ENCODE assay signal across 2 cellular contexts in the genomic region with DNA sequence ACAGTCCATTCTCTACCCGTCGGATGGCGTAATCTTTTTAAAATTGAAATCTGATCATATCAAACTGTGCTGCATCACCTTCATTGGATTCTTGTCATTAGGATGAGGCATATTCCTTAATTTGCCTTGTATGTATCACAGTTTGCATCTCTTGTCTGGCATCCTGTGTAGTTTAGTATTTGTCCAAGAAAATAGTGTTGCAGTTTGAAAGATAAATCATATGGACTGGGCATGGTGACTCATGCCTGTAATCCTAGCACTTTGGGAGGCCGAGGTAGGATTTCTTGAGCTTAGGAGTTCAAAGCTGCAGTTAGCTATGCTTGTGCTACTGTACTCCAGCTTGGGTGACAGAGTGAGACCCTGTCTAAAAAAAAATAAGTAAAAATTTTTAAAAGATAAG.
TF ChIP-seq lines count a peak whose summit lies in the region.

No MANE protein-coding gene starts in this region.

TF ChIP-seq in IMR-90, 13 proteins besides CTCF, POLR2A, EP300 and RAD21:
- TF ChIP-seq FOS (IDR thresholded peaks at IDR 0.05; ENCODE audit: low read depth, low read length) (peak; percentile 58; the same call in 1 of the 2 replicates), BHLHE40 (IDR thresholded peaks at IDR 0.05; ENCODE audit: low read depth, low read length) (no peak)
TF ChIP-seq in IMR-90: peak in this region for 1.

TF ChIP-seq in K562, 482 proteins besides CTCF, POLR2A, EP300 and RAD21:
- TF ChIP-seq, protein P1, sequence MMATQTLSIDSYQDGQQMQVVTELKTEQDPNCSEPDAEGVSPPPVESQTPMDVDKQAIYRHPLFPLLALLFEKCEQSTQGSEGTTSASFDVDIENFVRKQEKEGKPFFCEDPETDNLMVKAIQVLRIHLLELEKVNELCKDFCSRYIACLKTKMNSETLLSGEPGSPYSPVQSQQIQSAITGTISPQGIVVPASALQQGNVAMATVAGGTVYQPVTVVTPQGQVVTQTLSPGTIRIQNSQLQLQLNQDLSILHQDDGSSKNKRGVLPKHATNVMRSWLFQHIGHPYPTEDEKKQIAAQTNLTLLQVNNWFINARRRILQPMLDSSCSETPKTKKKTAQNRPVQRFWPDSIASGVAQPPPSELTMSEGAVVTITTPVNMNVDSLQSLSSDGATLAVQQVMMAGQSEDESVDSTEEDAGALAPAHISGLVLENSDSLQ (IDR thresholded peaks at IDR 0.05) = peak; percentile 66
- no peak for TF ChIP-seq FUS (optimal IDR thresholded peaks at IDR 0.05; ENCODE audit: low read depth, low read length)
- TF ChIP-seq DPF2 (IDR thresholded peaks at IDR 0.05) = peak; percentile 56
- TF ChIP-seq, protein P2, sequence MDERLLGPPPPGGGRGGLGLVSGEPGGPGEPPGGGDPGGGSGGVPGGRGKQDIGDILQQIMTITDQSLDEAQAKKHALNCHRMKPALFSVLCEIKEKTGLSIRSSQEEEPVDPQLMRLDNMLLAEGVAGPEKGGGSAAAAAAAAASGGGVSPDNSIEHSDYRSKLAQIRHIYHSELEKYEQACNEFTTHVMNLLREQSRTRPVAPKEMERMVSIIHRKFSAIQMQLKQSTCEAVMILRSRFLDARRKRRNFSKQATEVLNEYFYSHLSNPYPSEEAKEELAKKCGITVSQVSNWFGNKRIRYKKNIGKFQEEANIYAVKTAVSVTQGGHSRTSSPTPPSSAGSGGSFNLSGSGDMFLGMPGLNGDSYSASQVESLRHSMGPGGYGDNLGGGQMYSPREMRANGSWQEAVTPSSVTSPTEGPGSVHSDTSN (CRISPR knock-in tag; IDR thresholded peaks at IDR 0.05; ENCODE audit: low read depth) = no peak
- TF ChIP-seq, protein P2 (tag; conservative IDR thresholded peaks at IDR 0.05; ENCODE audit: low read depth) = peak; percentile 75
- peak; percentile 28 for TF ChIP-seq ARID1B (IDR thresholded peaks at IDR 0.05)
- TF ChIP-seq JUN (IDR thresholded peaks at IDR 0.05; ENCODE audit: borderline replicate concordance, low read depth, low read length) = 0 out of 2 replicates have a peak, but pooled peaks have one; percentile 50
- TF ChIP-seq JUN (CRISPR knock-in tag; IDR thresholded peaks at IDR 0.05; ENCODE audit: borderline replicate concordance) = no peak
- TF ChIP-seq FOSL1 (tag; conservative IDR thresholded peaks at IDR 0.05) = peak; percentile 62
- TF ChIP-seq, protein P3, sequence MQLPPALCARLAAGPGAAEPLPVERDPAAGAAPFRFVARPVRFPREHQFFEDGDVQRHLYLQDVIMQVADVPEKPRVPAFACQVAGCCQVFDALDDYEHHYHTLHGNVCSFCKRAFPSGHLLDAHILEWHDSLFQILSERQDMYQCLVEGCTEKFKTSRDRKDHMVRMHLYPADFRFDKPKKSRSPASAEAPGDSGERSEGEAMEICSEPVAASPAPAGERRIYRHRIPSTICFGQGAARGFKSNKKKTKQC (CRISPR knock-in tag; IDR thresholded peaks at IDR 0.05) = no peak
- TF ChIP-seq, protein P4, sequence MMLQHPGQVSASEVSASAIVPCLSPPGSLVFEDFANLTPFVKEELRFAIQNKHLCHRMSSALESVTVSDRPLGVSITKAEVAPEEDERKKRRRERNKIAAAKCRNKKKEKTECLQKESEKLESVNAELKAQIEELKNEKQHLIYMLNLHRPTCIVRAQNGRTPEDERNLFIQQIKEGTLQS (IDR thresholded peaks at IDR 0.05) = peak; percentile 81
- TF ChIP-seq, protein P4 (CRISPR knock-in tag; conservative IDR thresholded peaks at IDR 0.05) = no peak
- 0 out of 2 replicates have a peak, but pooled peaks have one; percentile 24 for TF ChIP-seq SMARCE1 (IDR thresholded peaks at IDR 0.05)
- TF ChIP-seq PPARD (CRISPR knock-in tag; IDR thresholded peaks at IDR 0.05) = no peak
- peak; percentile 78 for TF ChIP-seq JUND (IDR thresholded peaks at IDR 0.05; ENCODE audit: borderline replicate concordance, low read depth, low read length)
- peak; percentile 77; the same call in 2 of the 3 replicates for TF ChIP-seq JUND (tag; IDR thresholded peaks at IDR 0.05; ENCODE audit: borderline replicate concordance, low read depth, low read length)
- TF ChIP-seq MEIS2 (IDR thresholded peaks at IDR 0.05; ENCODE audit: partially characterized antibody) = peak; percentile 90
- TF ChIP-seq, protein P5, sequence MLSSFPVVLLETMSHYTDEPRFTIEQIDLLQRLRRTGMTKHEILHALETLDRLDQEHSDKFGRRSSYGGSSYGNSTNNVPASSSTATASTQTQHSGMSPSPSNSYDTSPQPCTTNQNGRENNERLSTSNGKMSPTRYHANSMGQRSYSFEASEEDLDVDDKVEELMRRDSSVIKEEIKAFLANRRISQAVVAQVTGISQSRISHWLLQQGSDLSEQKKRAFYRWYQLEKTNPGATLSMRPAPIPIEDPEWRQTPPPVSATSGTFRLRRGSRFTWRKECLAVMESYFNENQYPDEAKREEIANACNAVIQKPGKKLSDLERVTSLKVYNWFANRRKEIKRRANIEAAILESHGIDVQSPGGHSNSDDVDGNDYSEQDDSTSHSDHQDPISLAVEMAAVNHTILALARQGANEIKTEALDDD (IDR thresholded peaks at IDR 0.05) = no peak
TF ChIP-seq in K562: peak in this region for 10.
